Comparison of ENCODE assay signal across 8 cellular contexts in genomic region chr17:76791053-76791980, GRCh38. TPM values are rescaled to one million over a fixed set of nuclear protein-coding genes. Genes with fewer than 3 reads are reported as not detected.
A peak's percentile ranks its signal among the peaks of the same experiment; 100 is the strongest.
DNase-seq lines count a peak whose midpoint lies in the region; ATAC-seq and TF ChIP-seq lines count a peak whose summit lies in the region.

No MANE protein-coding gene starts in this region.

- H3K9me3 ChIP-seq in endodermal cell (ENCODE audit: control insufficient read depth, low read length) (no peaks in the 10 kb centered on the region), tibial artery (peaks cover 0 to 3% (median 0%) of the 10 kb centered on the region in 3 donors)

- ATAC-seq in GM21390 (IDR thresholded peaks at IDR 0.05; ENCODE audit: unreplicated experiment) = no peak

- TF ChIP-seq CTCF in fibroblast of the aortic adventitia (IDR thresholded peaks at IDR 0.05; ENCODE audit: insufficient read depth, low read length) (no peak), endodermal cell (conservative IDR thresholded peaks at IDR 0.05) (no peak), tibial artery (IDR thresholded peaks at IDR 0.05) (no peak)

- H3K36me3 ChIP-seq in endodermal cell (ENCODE audit: control insufficient read depth, insufficient read depth, low read length) (no peaks in the 10 kb centered on the region), tibial artery (peaks cover 0 to 13% (median 0%) of the 10 kb centered on the region in 3 donors)

- H3K27ac Mint-ChIP-seq in endodermal cell = no peak overlapping the region

- no peak overlapping the region for H3K4me3 Mint-ChIP-seq in endodermal cell

- no peaks in the 10 kb centered on the region for H3K4me1 Mint-ChIP-seq in endodermal cell

- no peak overlapping the region for H3K9ac ChIP-seq in endodermal cell (ENCODE audit: extremely low read depth, low read length, poor library complexity, severe bottlenecking)

- H3K4me1 ChIP-seq in endodermal cell (ENCODE audit: control insufficient read depth, insufficient read depth, low read length) (no peaks in the 10 kb centered on the region), tibial artery (peaks cover 0 to 8% (median 0%) of the 10 kb centered on the region in 4 donors)

- no peaks in the 10 kb centered on the region for H3K27me3 ChIP-seq in endodermal cell (ENCODE audit: control insufficient read depth, insufficient read depth, low read length, poor library complexity, severe bottlenecking)
- no peaks in the 10 kb centered on the region for H3K27me3 ChIP-seq in tibial artery

- peaks cover 13% of the 10 kb centered on the region for H3K36me3 Mint-ChIP-seq in endodermal cell (ENCODE audit: low read depth)

- H3K27me3 Mint-ChIP-seq in endodermal cell (ENCODE audit: insufficient read depth) = no peaks in the 10 kb centered on the region

- H3K4me3 ChIP-seq in fibroblast of the aortic adventitia (ENCODE audit: low read depth, low read length) (peak overlapping the region; percentile 9), endodermal cell (ENCODE audit: low read length) (no peak overlapping the region), tibial artery (peak overlapping the region in 1 of 2 donors; percentile 16)

- 88 to 93% methylated on average over 8 to 11 of the region's 11 CpGs for WGBS in endodermal cell (ENCODE audit: insufficient coverage in 1 of 2, insufficient read length in 1 of 2), 2 experiments

- DNase-seq in GF-D8 (lab: John Stamatoyannopoulos, UW) (peak; percentile 42), NCI-H1694 treated with DMSO at 0.1 percent for 48 hours (lab: John Stamatoyannopoulos, UW) (peak; percentile 35), activated T-cell treated with anti-CD3 and anti-CD28 coated beads for 48 hours (ENCODE audit: low read depth) (peak; percentile 19), fibroblast of the aortic adventitia (ENCODE audit: low read depth) (peak; percentile 46), endodermal cell (no peak), tibial artery (no peak)
- DNase-seq in stimulated activated CD4-positive, alpha-beta T cell treated with anti-CD3 and anti-CD28 coated beads, Interleukin-4, amount 100 ng/mL, for 1 hour = peak; percentile 29

- intact Hi-C loops in tibial artery (cut with DNase I; ENCODE audit: low total_unique reads) = no loop called here

- H3K27ac ChIP-seq in endodermal cell (ENCODE audit: low read depth, low read length) = no peak overlapping the region
- H3K27ac ChIP-seq in tibial artery = no peak overlapping the region

- peaks cover 23% of the 10 kb centered on the region for H3K9me3 Mint-ChIP-seq in endodermal cell

RNA-seq across cellular contexts. Expression of gene MFSD11, which starts 53.4 kb away (rescaled TPM):
- 33.4 and 40.5 TPM in 2 replicates for total RNA-seq in fibroblast of the aortic adventitia (ENCODE audit: low replicate concordance)
- total RNA-seq in endodermal cell = 10 to 100 TPM; 29.3 to 33.3 TPM
- polyA plus RNA-seq in endodermal cell (2013, experiment 1 of 2) = 22.3 TPM
- polyA plus RNA-seq in endodermal cell (2013, experiment 2 of 2) = 18.9 TPM

RNA-seq across cellular contexts. Expression of gene SRSF2, which starts 54.2 kb away (rescaled TPM):
- total RNA-seq in fibroblast of the aortic adventitia (ENCODE audit: low replicate concordance) (62.8 and 109 TPM in 2 replicates), endodermal cell (100 to 1,000 TPM; 255 to 307 TPM)
- 314 TPM for polyA plus RNA-seq in endodermal cell (2013, experiment 1 of 2)
- polyA plus RNA-seq in endodermal cell (2013, experiment 2 of 2) = 252 TPM

Comparison
In these comparisons a context has a peak if more than half of its experiments do, and no peak if none do; other contexts are left out.
1. DNase-seq: peak in GF-D8 (single experiment), NCI-H1694 treated with DMSO at 0.1 percent for 48 hours (single experiment), activated T-cell treated with anti-CD3 and anti-CD28 coated beads for 48 hours (single experiment), fibroblast of the aortic adventitia (single experiment) and stimulated activated CD4-positive, alpha-beta T cell treated with anti-CD3 and anti-CD28 coated beads, Interleukin-4, amount 100 ng/mL, for 1 hour (single experiment); none in endodermal cell (single experiment) and tibial artery (0 of 2).